8 cellular contexts compared by ENCODE assay signal in the genomic region with DNA sequence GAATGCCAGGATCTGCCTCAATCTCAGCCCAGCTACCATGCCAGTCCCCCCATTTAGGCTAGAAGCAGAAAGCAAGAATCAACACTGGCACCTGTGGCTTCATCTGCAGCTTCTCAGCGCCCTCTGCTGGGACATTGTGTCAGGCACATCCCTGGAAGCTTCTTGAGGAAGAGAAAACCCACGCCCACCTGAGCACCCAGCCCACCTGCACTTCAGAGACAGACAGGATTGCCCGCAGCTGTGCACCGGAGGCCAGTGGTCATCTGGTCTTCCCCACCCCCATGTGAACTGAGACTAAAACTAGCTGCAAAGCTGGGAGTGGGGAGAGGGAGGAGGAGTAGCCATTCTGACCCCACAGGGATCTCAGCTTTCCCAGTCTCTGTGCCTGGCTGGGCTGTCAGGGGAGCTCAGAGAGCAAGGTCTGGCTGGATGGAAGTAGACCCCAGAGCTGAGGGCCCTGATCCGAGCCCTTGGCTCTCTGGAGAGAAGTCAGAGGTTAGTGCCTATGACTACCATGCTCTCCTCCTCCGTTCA.
DNase-seq lines count a peak whose midpoint lies in the region; ATAC-seq and TF ChIP-seq lines count a peak whose summit lies in the region.

No MANE protein-coding gene starts in this region.

- TF ChIP-seq CTCF in AG04449 (IDR thresholded peaks at IDR 0.05; ENCODE audit: insufficient read depth, low read length, missing control alignments) (peak; percentile 85), GM12875 (IDR thresholded peaks at IDR 0.05; ENCODE audit: borderline replicate concordance, insufficient read depth, low read depth, low read length) (peak; percentile 91), MM.1S (IDR thresholded peaks at IDR 0.05; ENCODE audit: low read length) (peak; percentile 86)

- DNase-seq in AG04449 (ENCODE audit: low read depth, low spot score) (no peak), MM.1S (peak; percentile 78), dermis microvascular lymphatic vessel endothelial cell (ENCODE audit: low read depth in 2 of 2) (peak; percentile 22 to 69), midbrain (lab: John Stamatoyannopoulos, UW) (peak; percentile 58)
- peak; percentile 74 for DNase-seq in activated CD4-positive, alpha-beta T cell treated with anti-CD3 and anti-CD28 coated beads for 48 hours
- peak; percentile 21 for DNase-seq in stimulated activated naive CD4-positive, alpha-beta T cell treated with Interleukin-2 at 50 U/mL for 16 hours (lab: John Stamatoyannopoulos, UW)

- H3K36me3 ChIP-seq in MM.1S (replicated peaks; ENCODE audit: insufficient read depth, low read length) = no peaks in the 10 kb centered on the region

- H3K79me2 ChIP-seq in MM.1S (ENCODE audit: low read length) = no peaks in the 10 kb centered on the region

- H3K9ac ChIP-seq in MM.1S (ENCODE audit: low read length) = no peak overlapping the region

- H3K4me1 ChIP-seq in MM.1S (ENCODE audit: low read length) = peaks cover 6% of the 10 kb centered on the region; the same call in 1 of the 2 replicates

- H3K9me3 ChIP-seq in MM.1S (replicated peaks; ENCODE audit: insufficient read depth, low read length) = no peaks in the 10 kb centered on the region

- H2AFZ ChIP-seq in MM.1S (ENCODE audit: low read length) = peak overlapping the region; percentile 55; the same call in 1 of the 2 replicates

- no peaks in the 10 kb centered on the region for H3F3A ChIP-seq in MM.1S (ENCODE audit: insufficient read depth, low read length)

- no peaks in the 10 kb centered on the region for H3K9me2 ChIP-seq in MM.1S (replicated peaks; ENCODE audit: insufficient read depth, low read length)

- H3K27ac ChIP-seq in MM.1S (ENCODE audit: low read length) = no peak overlapping the region

- H4K20me1 ChIP-seq in MM.1S (ENCODE audit: insufficient read depth, low read length) = no peaks in the 10 kb centered on the region

- ATAC-seq in HG03354 (IDR thresholded peaks at IDR 0.05; ENCODE audit: poor library complexity, severe bottlenecking, unreplicated experiment) = no peak

- POLR2A ChIA-PET in AG04449 (lab: Yijun Ruan, JAX) = no interaction called here

- no peaks in the 10 kb centered on the region for H3K27me3 ChIP-seq in MM.1S (replicated peaks; ENCODE audit: insufficient read depth, low read length)

- peak overlapping the region; percentile 40; the same call in 1 of the 2 replicates for H3K4me2 ChIP-seq in MM.1S (ENCODE audit: low read depth, low read length)

- H3K4me3 ChIP-seq in AG04449 (ENCODE audit: low read depth, low read length) = no peak overlapping the region
- no peak overlapping the region for H3K4me3 ChIP-seq in GM12875 (ENCODE audit: low read depth, low read length)
- H3K4me3 ChIP-seq in MM.1S (ENCODE audit: low read length) = no peak overlapping the region

- CTCF ChIA-PET in AG04449 (lab: Yijun Ruan, JAX) = interaction anchor here (0.7 to 11.5 kb wide), 15 partner anchors 17 to 474 kb away, joined by 3 to 92 read pairs (median 18); no protein-coding TSS in a partner anchor
